Comparison of ENCODE assay signal across 2 cellular contexts in genomic region chr5:113917997-113918396, GRCh38.
TF ChIP-seq lines count a peak whose summit lies in the region.

No MANE protein-coding gene starts in this region.

TF ChIP-seq in GM23338, 12 proteins besides CTCF, POLR2A, EP300 and RAD21 (continued from another document):
- no peak for TF ChIP-seq EZH2phosphoT487 (IDR thresholded peaks at IDR 0.05; ENCODE audit: unreplicated experiment)
- TF ChIP-seq ZNF462 (CRISPR knock-in tag; IDR thresholded peaks at IDR 0.05) = no peak
- TF ChIP-seq JUNB (IDR thresholded peaks at IDR 0.05; ENCODE audit: unreplicated experiment) = no peak
- no peak for TF ChIP-seq REST (IDR thresholded peaks at IDR 0.05; ENCODE audit: unreplicated experiment)
- TF ChIP-seq NANOG (IDR thresholded peaks at IDR 0.05; ENCODE audit: borderline replicate concordance) = no peak
- no peak for TF ChIP-seq ZNF331 (CRISPR knock-in tag; IDR thresholded peaks at IDR 0.05; ENCODE audit: low read depth)
TF ChIP-seq in GM23338: peak in this region for 0.

TF ChIP-seq in H1, 55 proteins besides CTCF, POLR2A, EP300 and RAD21:
- TF ChIP-seq NRF1 (IDR thresholded peaks at IDR 0.05; ENCODE audit: low read depth, low read length) = no peak
- TF ChIP-seq SP1 (IDR thresholded peaks at IDR 0.05; ENCODE audit: low read depth, low read length) = no peak
- no peak for TF ChIP-seq ATF2 (IDR thresholded peaks at IDR 0.05; ENCODE audit: low read length)
- no peak for TF ChIP-seq CREB1 (IDR thresholded peaks at IDR 0.05)
- no peak for TF ChIP-seq SIX5 (IDR thresholded peaks at IDR 0.05; ENCODE audit: low read depth, low read length)
- no peak for TF ChIP-seq TAF7 (optimal IDR thresholded peaks at IDR 0.05; ENCODE audit: borderline replicate concordance, low read depth, low read length)
- no peak for TF ChIP-seq CEBPB (IDR thresholded peaks at IDR 0.05; ENCODE audit: low read depth, low read length)
